In the genomic region with DNA sequence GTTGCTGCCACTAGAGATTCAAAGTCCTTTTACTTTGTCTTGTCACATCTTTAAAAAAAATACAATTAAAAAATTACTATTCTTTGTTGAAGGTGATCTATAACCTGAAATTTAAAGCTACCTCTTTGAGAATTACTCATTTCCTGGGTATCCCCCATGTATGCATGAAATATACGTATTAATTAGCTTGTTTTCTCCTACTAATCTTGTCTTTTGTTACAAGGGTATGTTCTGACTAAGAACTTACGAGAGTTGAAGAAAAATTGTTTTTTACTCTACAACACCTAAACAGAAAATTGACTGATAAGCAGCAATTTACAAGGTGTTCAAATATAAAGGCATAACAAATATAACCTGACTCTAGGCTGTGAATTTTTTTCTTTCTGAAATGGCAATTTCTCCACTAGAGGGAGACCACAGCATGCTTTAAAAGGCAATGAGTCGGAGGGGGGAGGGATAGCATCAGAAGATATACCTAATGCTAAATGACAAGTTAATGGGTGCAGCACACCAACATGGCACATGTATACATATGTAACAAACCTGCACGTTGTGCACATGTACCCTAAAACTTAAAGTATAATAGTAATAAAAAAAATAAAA, we compare ENCODE assay signal across 8 cellular contexts.
DNase-seq lines count a peak whose midpoint lies in the region; ATAC-seq and TF ChIP-seq lines count a peak whose summit lies in the region.

No MANE protein-coding gene starts in this region.

- H3K27me3 Mint-ChIP-seq in activated T-cell treated with anti-CD3 and anti-CD28 coated beads, Interleukin-2, amount 50 U/mL, for 72 hours (ENCODE audit: low read depth): peaks cover 19% of the 10 kb centered on the region

- H3K4me3 ChIP-seq in dorsolateral prefrontal cortex: no peak overlapping the region

- peak in 47 of 56 donors; percentile 9 to 63 (median 38) for TF ChIP-seq CTCF in dorsolateral prefrontal cortex (IDR thresholded peaks at IDR 0.05 in 54 of 56, conservative IDR thresholded peaks at IDR 0.05 in 2 of 56; ENCODE audit: low read depth in 1 of 56, partially characterized antibody in 56 of 56)

- H3K9me3 Mint-ChIP-seq in activated T-cell treated with anti-CD3 and anti-CD28 coated beads, Interleukin-2, amount 50 U/mL, for 72 hours: no peaks in the 10 kb centered on the region

- H3K27ac Mint-ChIP-seq in activated T-cell treated with anti-CD3 and anti-CD28 coated beads, Interleukin-2, amount 50 U/mL, for 72 hours: peak overlapping the region; percentile 70

- peak overlapping the region in 1 of 2 donors; percentile 44 for H3K4me3 Mint-ChIP-seq in activated T-cell treated with anti-CD3 and anti-CD28 coated beads, Interleukin-2, amount 50 U/mL, for 72 hours

- no peaks in the 10 kb centered on the region for H3K36me3 Mint-ChIP-seq in activated T-cell treated with anti-CD3 and anti-CD28 coated beads, Interleukin-2, amount 50 U/mL, for 72 hours (ENCODE audit: insufficient read depth in 2 of 2)

- intact Hi-C loops in dorsolateral prefrontal cortex (cut with DNase I): loop anchor here in 1 of 2 donors (10.0 kb wide), 1 partner anchor 531 kb away; no protein-coding TSS in a partner anchor

- H3K4me1 Mint-ChIP-seq in activated T-cell treated with anti-CD3 and anti-CD28 coated beads, Interleukin-2, amount 50 U/mL, for 72 hours (ENCODE audit: low read depth): peaks cover 22% of the 10 kb centered on the region

- peak in 1 of 2 donors; percentile 1 for DNase-seq in activated T-cell treated with anti-CD3 and anti-CD28 coated beads, Interleukin-2, amount 50 U/mL, for 72 hours
- DNase-seq in activated T-cell treated with anti-CD3 and anti-CD28 coated beads for 4 hours (no peak), NCI-H510A treated with DMSO at 0.1 percent for 48 hours (lab: John Stamatoyannopoulos, UW) (peak; percentile 14), dorsolateral prefrontal cortex (no peak), stromal cell of bone marrow (ENCODE audit: low read depth) (peak; percentile 20), foreskin melanocyte (no peak)

- H3K27ac ChIP-seq in dorsolateral prefrontal cortex: no peak overlapping the region

- ATAC-seq in activated T-cell treated with anti-CD3 and anti-CD28 coated beads, Interleukin-2, amount 50 U/mL, for 72 hours (replicated peaks in 1 of 2): peak in 1 of 2 donors; percentile 30
- no peak for ATAC-seq in HG03342 (IDR thresholded peaks at IDR 0.05; ENCODE audit: unreplicated experiment)
- ATAC-seq in HG03442 (IDR thresholded peaks at IDR 0.05; ENCODE audit: unreplicated experiment): no peak

- H3K27me3 ChIP-seq in dorsolateral prefrontal cortex: peaks cover 0 to 69% (median 13%) of the 10 kb centered on the region in 45 donors

Comparison
In these comparisons a context has a peak if more than half of its experiments do, and no peak if none do; other contexts are left out.
1. DNase-seq: peak in NCI-H510A treated with DMSO at 0.1 percent for 48 hours (single experiment) and stromal cell of bone marrow (single experiment); none in activated T-cell treated with anti-CD3 and anti-CD28 coated beads for 4 hours (single experiment), dorsolateral prefrontal cortex (0 of 10) and foreskin melanocyte (single experiment).